In the genomic region with DNA sequence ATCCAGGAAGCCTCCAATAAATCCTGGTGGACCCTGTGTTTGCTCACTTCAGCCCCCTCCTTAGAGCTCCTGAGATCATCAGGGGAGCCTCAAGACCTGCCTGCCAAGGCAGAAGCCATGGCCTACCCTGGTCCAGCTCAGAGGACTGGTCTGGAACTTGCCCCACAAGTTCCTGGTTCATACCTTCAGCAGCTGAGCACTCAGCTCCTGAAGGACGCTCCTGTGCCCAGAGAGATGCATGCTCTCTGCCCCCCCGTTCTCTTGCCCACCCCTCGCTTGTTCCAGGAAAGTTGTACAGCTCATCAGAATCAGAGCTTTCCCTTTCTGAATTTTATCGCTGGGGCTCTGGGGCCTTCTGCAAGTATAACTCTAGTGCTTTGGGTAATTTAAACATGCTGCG, we compare ENCODE assay signal across 35 cellular contexts.
"Had no signal": no experiment of that assay in that cellular context is flagged by ENCODE, and none has a peak within 500 bp of the region (broad histone marks: within the 10 kb centered on the region; RNA-seq: fewer than 3 reads in every experiment).

No MANE protein-coding gene starts in this region.

- DNase-seq: Karpas-422, Kasumi-1, KG1, MG63, MM.1S, MV-4-11, NCI-H1048, NCI-H1092, NCI-H1092 treated with DMSO at 0.1 percent for 48 hours, NCI-H1105, NCI-H1417, NCI-H1417 treated with DMSO at 0.1 percent for 48 hours, NCI-H1436, NCI-H1436 treated with DMSO at 0.1 percent for 48 hours, NCI-H146, NCI-H1694, NCI-H1694 treated with DMSO at 0.1 percent for 48 hours, NCI-H187, NCI-H187 treated with DMSO at 0.1 percent for 48 hours, NCI-H1930, NCI-H2029, NCI-H2029 treated with DMSO at 0.1 percent for 48 hours, NCI-H2081, NCI-H2081 treated with DMSO at 0.1 percent for 48 hours, NCI-H2107, NCI-H2171, NCI-H2171 treated with DMSO at 0.1 percent for 48 hours, NCI-H2227 treated with DMSO at 0.1 percent for 48 hours, NCI-H226, NCI-H345, NCI-H446, NCI-H446 treated with DMSO at 0.1 percent for 48 hours, NCI-H510A, NCI-H524 had no signal

- H3K9me3 ChIP-seq: MG63 had no signal

- H3K27me3 ChIP-seq: MG63 had no signal

- H3K4me3 ChIP-seq: MG63 had no signal

- H3K4me2 ChIP-seq: KMS-11 had no signal

- H3K36me3 ChIP-seq: MG63 had no signal

- H3K9ac ChIP-seq: KMS-11 had no signal

- H3K27ac ChIP-seq: KMS-11 had no signal
